ENCODE assay signal across 3 cellular contexts in genomic region chr7:56213574-56213973, GRCh38.
"Had no signal": no experiment of that assay in that cellular context is flagged by ENCODE, and none has a peak within 500 bp of the region (broad histone marks: within the 10 kb centered on the region; RNA-seq: fewer than 3 reads in every experiment).

No MANE protein-coding gene starts in this region.

- DNase-seq: GDM1, GF-D8 had no signal

- H3K4me3 ChIP-seq: GM12878 had no signal
